ENCODE assay signal across 8 cellular contexts in the genomic region with DNA sequence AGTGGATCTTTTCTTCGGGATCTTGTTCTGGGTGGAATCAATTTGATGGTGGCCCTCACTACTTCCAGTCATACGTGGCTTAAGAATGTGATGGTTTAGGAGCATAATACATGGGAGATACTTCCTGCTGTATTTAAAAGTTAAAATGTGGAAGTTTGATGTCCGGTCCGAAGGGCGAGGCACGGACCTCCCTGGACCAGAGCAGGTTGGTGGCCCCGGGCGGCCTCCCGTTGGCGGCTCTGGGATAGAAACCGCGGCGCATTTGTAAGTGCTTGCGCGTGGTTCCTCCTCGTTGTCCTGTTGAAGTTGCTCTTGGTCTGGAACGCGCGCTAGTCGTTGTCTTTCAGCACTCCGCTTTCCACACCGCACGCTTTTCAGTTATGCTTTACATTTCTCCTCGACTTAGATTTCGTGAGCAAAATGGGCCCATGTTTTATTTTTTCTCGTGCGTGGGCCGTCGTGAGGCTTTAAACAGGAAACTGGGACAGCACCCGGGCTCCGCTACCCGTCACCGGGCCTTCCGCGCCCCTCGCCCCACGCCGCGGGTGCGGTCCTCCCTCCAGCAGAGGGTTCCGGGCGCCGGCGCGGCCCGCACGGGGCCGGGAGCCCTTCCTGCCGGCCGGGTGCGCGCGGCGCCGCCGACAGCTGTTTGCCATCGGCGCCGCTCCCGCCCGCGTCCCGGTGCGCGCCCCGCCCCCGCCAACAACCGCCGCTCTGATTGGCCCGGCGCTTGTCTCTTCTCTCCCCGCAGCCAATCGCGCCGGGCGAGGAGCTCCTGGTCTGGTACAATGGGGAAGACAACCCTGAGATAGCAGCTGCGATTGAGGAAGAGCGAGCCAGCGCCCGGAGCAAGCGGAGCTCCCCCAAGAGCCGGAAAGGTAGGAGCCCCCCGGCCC. TPM values are rescaled to one million over a fixed set of nuclear protein-coding genes. Genes with fewer than 3 reads are reported as not detected.
DNase-seq lines count a peak whose midpoint lies in the region; ATAC-seq, FAIRE-seq and TF ChIP-seq lines count a peak whose summit lies in the region.

No MANE protein-coding gene starts in this region.

- ATAC-seq in GM19035 (IDR thresholded peaks at IDR 0.05; ENCODE audit: unreplicated experiment) (peak; percentile 66), HG03342 (IDR thresholded peaks at IDR 0.05; ENCODE audit: unreplicated experiment) (peak; percentile 83)
- peak; percentile 94 for ATAC-seq in central memory CD8-positive, alpha-beta T cell (replicated peaks; ENCODE audit: extremely low read depth, poor library complexity, severe bottlenecking)

- no peaks in the 10 kb centered on the region for H3K27me3 ChIP-seq in keratinocyte (ENCODE audit: control insufficient read depth, extremely low read depth, insufficient read depth, low read length)

- peak in 1 of 3 experiments; percentile 39 for TF ChIP-seq CTCF in keratinocyte (optimal IDR thresholded peaks at IDR 0.05 in 1 of 3, IDR thresholded peaks at IDR 0.05 in 1 of 3, conservative IDR thresholded peaks at IDR 0.05 in 1 of 3; ENCODE audit: extremely low read depth in 1 of 3, insufficient read depth in 2 of 3, low read length in 3 of 3)

- H3K9me3 Mint-ChIP-seq in central memory CD8-positive, alpha-beta T cell = no peaks in the 10 kb centered on the region

- peaks cover 2% of the 10 kb centered on the region for H3K9me1 ChIP-seq in keratinocyte (ENCODE audit: control insufficient read depth, extremely low read depth, insufficient read depth, low read length)

- H4K20me1 ChIP-seq in keratinocyte (ENCODE audit: control insufficient read depth, extremely low read depth, insufficient read depth, low read length) = peaks cover 7% of the 10 kb centered on the region

- peak overlapping the region; percentile 80 to 84 (median 83) for H3K4me3 ChIP-seq in keratinocyte (ENCODE audit: control insufficient read depth in 2 of 3, extremely low read depth in 1 of 3, insufficient read depth in 2 of 3, low read depth in 1 of 3, low read length in 3 of 3)

- H3K27ac ChIP-seq in keratinocyte (ENCODE audit: control insufficient read depth, insufficient read depth, low read length) = peak overlapping the region; percentile 83

- FAIRE-seq in keratinocyte (lab: Jason Lieb, UNC) = no peak

- H3K4me1 ChIP-seq in keratinocyte (ENCODE audit: control insufficient read depth, extremely low read depth, insufficient read depth, low read length) = peaks cover 33% of the 10 kb centered on the region

- peaks cover 2 to 9% of the 10 kb centered on the region in 2 experiments for H3K36me3 ChIP-seq in keratinocyte (ENCODE audit: control insufficient read depth in 2 of 2, extremely low read depth in 1 of 2, insufficient read depth in 2 of 2, low read length in 2 of 2)

- H3K9me3 ChIP-seq in keratinocyte (ENCODE audit: control insufficient read depth, low read depth, low read length) = no peaks in the 10 kb centered on the region

- peaks cover 46% of the 10 kb centered on the region for H3K4me1 Mint-ChIP-seq in central memory CD8-positive, alpha-beta T cell

- H3K4me2 ChIP-seq in keratinocyte (ENCODE audit: control insufficient read depth, extremely low read depth, insufficient read depth, low read depth, low read length) = peak overlapping the region; percentile 99

- peak overlapping the region; percentile 91 for H3K27ac Mint-ChIP-seq in central memory CD8-positive, alpha-beta T cell (ENCODE audit: low read depth)

- H2AFZ ChIP-seq in keratinocyte (ENCODE audit: control insufficient read depth, low read length) = peak overlapping the region; percentile 92

- H3K27me3 Mint-ChIP-seq in central memory CD8-positive, alpha-beta T cell = no peaks in the 10 kb centered on the region

- peaks cover 42% of the 10 kb centered on the region for H3K36me3 Mint-ChIP-seq in central memory CD8-positive, alpha-beta T cell (ENCODE audit: insufficient read depth)

- peak; percentile 98 for DNase-seq in AG20443 (ENCODE audit: low spot score)
- peak; percentile 98 for DNase-seq in NCI-H345 (lab: John Stamatoyannopoulos, UW)
- peak; percentile 93 for DNase-seq in activated CD4-positive, CD25-positive, alpha-beta regulatory T cell treated with anti-CD3 and anti-CD28 coated beads, Interleukin-2, amount 50 U/mL, for 16 hours (ENCODE audit: low read depth, low spot score)
- peak; percentile 93 to 94 for DNase-seq in central memory CD8-positive, alpha-beta T cell (ENCODE audit: low spot score in 2 of 2)
- peak; percentile 62 for DNase-seq in keratinocyte (ENCODE audit: low read depth, low spot score)
- DNase-seq in stimulated activated CD4-positive, alpha-beta T cell treated with anti-CD3 and anti-CD28 coated beads, Interleukin-12 subunit alpha, Interleukin-12 subunit beta, amount 100 ng/mL, for 48 hours (ENCODE audit: low read depth in 2 of 3, low spot score in 1 of 3) = peak; percentile 85 to 94 (median 88)

- dilution Hi-C loops in keratinocyte (cut with MboI; ENCODE audit: extremely low pct_ligation_motif_present, low sequenced_read_pairs) = no loop called here

- H3K79me2 ChIP-seq in keratinocyte (ENCODE audit: control insufficient read depth, insufficient read depth, low read length) = peaks cover 44% of the 10 kb centered on the region

- H3K4me3 Mint-ChIP-seq in central memory CD8-positive, alpha-beta T cell = peak overlapping the region; percentile 96

- peak overlapping the region; percentile 88 for H3K9ac ChIP-seq in keratinocyte (ENCODE audit: control insufficient read depth, extremely low read depth, insufficient read depth, low read length)

RNA-seq across cellular contexts. Expression of a gene that starts 48.9 kb away (rescaled TPM):
- 10.8 to 14.2 TPM (median 13.8 TPM) in 3 replicates for polyA plus RNA-seq in keratinocyte
- polyA plus RNA-seq in keratinocyte (2011; ENCODE audit: low read depth) = 25.2 TPM
- polyA plus RNA-seq in keratinocyte (2011; cell fraction: cytosol; rRNA removed) = 9.4 and 12.4 TPM in 2 replicates
- polyA plus RNA-seq in keratinocyte (2011; cell fraction: nucleus; rRNA removed) = 36.0 and 40.0 TPM in 2 replicates
- 14.2 and 17.1 TPM in 2 replicates for polyA plus RNA-seq in keratinocyte (2012; ENCODE audit: low replicate concordance)
- 12.5 to 22.8 TPM (median 18.3 TPM) in 3 replicates for polyA minus RNA-seq in keratinocyte
- polyA minus RNA-seq in keratinocyte (2011; cell fraction: cytosol; rRNA and poly(A)+ RNA removed) = 10.6 TPM
- polyA minus RNA-seq in keratinocyte (2011; cell fraction: nucleus; rRNA and poly(A)+ RNA removed) = 15.7 and 34.1 TPM in 2 replicates

Comparison
In these comparisons a context has a peak if more than half of its experiments do, and no peak if none do; other contexts are left out.
1. Peak in every context shown above with its lines: DNase-seq, ATAC-seq, H3K4me3 ChIP-seq and H3K27ac ChIP-seq.